10 cellular contexts compared by ENCODE assay signal in genomic region chr16:74396521-74397017, GRCh38. TPM values are rescaled to one million over a fixed set of nuclear protein-coding genes. Genes with fewer than 3 reads are reported as not detected.
A peak's percentile ranks its signal among the peaks of the same experiment; 100 is the strongest.
DNase-seq lines count a peak whose midpoint lies in the region; ATAC-seq and TF ChIP-seq lines count a peak whose summit lies in the region.
"Not testable (repeated sequence)": the region's sequence is repeated elsewhere in the genome, so short reads cannot be mapped to it uniquely, and the experiment has no call there.
"Had no signal": no experiment of that assay in that cellular context is flagged by ENCODE, and none has a peak within 500 bp of the region (broad histone marks: within the 10 kb centered on the region; RNA-seq: fewer than 3 reads in every experiment).

No MANE protein-coding gene starts in this region.

- H3K27me3 ChIP-seq in brain microvascular endothelial cell (replicated peaks); aorta (ENCODE audit: control insufficient read depth in 1 of 2, insufficient read depth in 2 of 2, low read length in 1 of 2): not testable (repeated sequence)

- ATAC-seq in esophagus mucosa: peak; percentile 62
- peak; percentile 46 for ATAC-seq in aorta (ENCODE audit: low FRiP score)

- 33 to 38% methylated on average over 7 of the region's 7 CpGs for WGBS in aorta, 2 donors

- in situ Hi-C loops in brain microvascular endothelial cell (cut with HindIII; ENCODE audit: low pct_ligation_motif_present, low sequenced_read_pairs): not testable (repeated sequence)

- not testable (repeated sequence) for H3K4me1 ChIP-seq in aorta (ENCODE audit: control insufficient read depth in 1 of 2, insufficient read depth in 2 of 2, low read length in 2 of 2)

- not testable (repeated sequence) for H3K9me3 ChIP-seq in aorta (ENCODE audit: control insufficient read depth, low read length)

- H3K4me3 ChIP-seq in brain microvascular endothelial cell (ENCODE audit: low read depth, low read length); aorta (ENCODE audit: low read length in 2 of 2): not testable (repeated sequence)

- not testable (repeated sequence) for TF ChIP-seq CTCF in brain microvascular endothelial cell (IDR thresholded peaks at IDR 0.05; ENCODE audit: low read depth, low read length, missing control alignments)

- intact Hi-C loops in aorta (cut with DNase I): not testable (repeated sequence)

- not testable (repeated sequence) for H3K36me3 ChIP-seq in brain microvascular endothelial cell (replicated peaks); aorta (ENCODE audit: control insufficient read depth in 1 of 2, insufficient read depth in 2 of 2, low read length in 1 of 2)

- peak; percentile 18 for DNase-seq in GM03348 (ENCODE audit: low spot score)
- peak; percentile 7 for DNase-seq in SK-N-DZ (ENCODE audit: low spot score)
- peak; percentile 1 for DNase-seq in brain microvascular endothelial cell
- DNase-seq in iris pigment epithelial cell (ENCODE audit: low read depth): peak; percentile 15
- DNase-seq in mesenteric fat pad (ENCODE audit: low spot score): peak; percentile 90
- peak; percentile 19 for DNase-seq in pulmonary artery endothelial cell (ENCODE audit: low read depth, low spot score)
- DNase-seq in aorta: peak; percentile 49 to 78

- not testable (repeated sequence) for H3K27ac ChIP-seq in brain microvascular endothelial cell; aorta (ENCODE audit: low read depth in 1 of 2, low read length in 2 of 2)

RNA-seq across cellular contexts. Expression of gene NPIPB15, which starts 20.5 kb away (rescaled TPM):
- not detected in 2 replicates for polyA plus RNA-seq in SK-N-DZ (2014; cell fraction: cytosol; rRNA removed)
- polyA plus RNA-seq in SK-N-DZ (2014; cell fraction: nucleus; rRNA removed): not detected in 2 replicates
- 2.8 TPM for total RNA-seq in esophagus mucosa
- 4.1 TPM for total RNA-seq in mesenteric fat pad
- total RNA-seq in pulmonary artery endothelial cell: 0.33 TPM in 1 of 2 replicates, not detected in the other
- total RNA-seq in aorta: 1 to 10 TPM; 2.8 to 9.0 TPM
- polyA plus RNA-seq in aorta: 10 to 100 TPM in 1 of 2 donors, 1 to 10 TPM in 1; 3.1 to 77.5 TPM
- total RNA-seq: PC-3 had no signal

RNA-seq across cellular contexts. Expression of gene CLEC18B, which starts 24.7 kb away (rescaled TPM):
- polyA plus RNA-seq in SK-N-DZ (2014; cell fraction: cytosol; rRNA removed): 0.16 and 3.6 TPM in 2 replicates
- polyA plus RNA-seq in SK-N-DZ (2014; cell fraction: nucleus; rRNA removed): 13.1 and 16.0 TPM in 2 replicates
- 2.8 TPM for total RNA-seq in esophagus mucosa
- 0.19 TPM for total RNA-seq in mesenteric fat pad
- 0.04 TPM in 1 of 2 replicates, not detected in the other for total RNA-seq in pulmonary artery endothelial cell
- total RNA-seq in aorta: 1 to 10 TPM; 1.2 to 3.0 TPM
- polyA plus RNA-seq in aorta: 1 to 10 TPM in 1 of 2 donors, under 1 TPM in 1; 0.75 to 6.5 TPM
- polyA plus RNA-seq: naive thymus-derived CD8-positive, alpha-beta T cell had no signal

Comparison
In these comparisons a context has a peak if more than half of its experiments do, and no peak if none do; other contexts are left out.
1. DNase-seq: peak in every context shown above with its lines; median percentile 90 in mesenteric fat pad; 64 in aorta; 19 in pulmonary artery endothelial cell; 18 in GM03348; 15 in iris pigment epithelial cell; 7 in SK-N-DZ; 1 in brain microvascular endothelial cell.